Comparison of ENCODE assay signal across 8 cellular contexts in the genomic region with DNA sequence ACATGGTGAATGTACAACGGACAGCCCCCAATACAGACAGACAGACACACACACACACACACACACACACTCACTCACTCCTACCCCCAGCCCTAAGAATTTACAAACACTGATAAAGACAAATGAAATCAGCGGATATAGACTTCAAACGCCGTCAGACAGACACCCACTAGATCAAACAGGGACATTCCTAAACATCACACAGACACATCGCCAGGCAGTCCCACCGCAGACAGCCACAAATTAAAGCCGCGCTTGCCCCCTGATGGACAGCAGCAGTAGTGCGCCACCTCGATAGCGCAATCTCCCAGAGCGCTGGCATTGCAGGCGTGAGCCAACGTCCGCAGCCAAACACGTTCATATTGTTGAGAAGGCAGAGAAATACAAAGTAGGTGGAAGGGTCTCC. TPM values are rescaled to one million over a fixed set of nuclear protein-coding genes. Genes with fewer than 3 reads are reported as not detected.
A peak's percentile ranks its signal among the peaks of the same experiment; 100 is the strongest.
DNase-seq lines count a peak whose midpoint lies in the region; ATAC-seq and TF ChIP-seq lines count a peak whose summit lies in the region.

No MANE protein-coding gene starts in this region.

- H3K27ac ChIP-seq in 22Rv1, result no peak overlapping the region

- H3K27ac Mint-ChIP-seq in effector memory CD8-positive, alpha-beta T cell, result peak overlapping the region; percentile 87
- no peak overlapping the region for H3K27ac Mint-ChIP-seq in mesothelial cell of epicardium

- DNase-seq in GM13976 (ENCODE audit: low spot score) (peak; percentile 89), NOMO-1 treated with DMSO at 0.1 percent for 48 hours (lab: John Stamatoyannopoulos, UW; ENCODE audit: unreplicated experiment) (peak; percentile 88), mesothelial cell of epicardium (ENCODE audit: low spot score in 2 of 2, unreplicated experiment in 2 of 2) (peak; percentile 56 to 82)
- peak; percentile 79 to 81 for DNase-seq in activated CD8-positive, alpha-beta memory T cell treated with anti-CD3 and anti-CD28 coated beads for 1 hour (ENCODE audit: extremely low read depth in 1 of 2, low read depth in 1 of 2)
- DNase-seq in effector memory CD8-positive, alpha-beta T cell, result peak; percentile 89 to 94 (median 89)
- DNase-seq in stimulated activated CD8-positive, alpha-beta memory T cell treated with anti-CD3 and anti-CD28 coated beads, Interleukin-2, amount 100 ng/mL, for 1 hour (ENCODE audit: low read depth in 2 of 2), result peak; percentile 77 to 81

- ATAC-seq in HG03196 (IDR thresholded peaks at IDR 0.05; ENCODE audit: unreplicated experiment), result peak; percentile 70
- ATAC-seq in effector memory CD8-positive, alpha-beta T cell (replicated peaks), result peak; percentile 90

- in situ Hi-C loops in GM13976 (cut with MboI; ENCODE audit: low sequenced_read_pairs, unreplicated experiment), result loop anchor here (10.0 to 25.0 kb wide), 3 partner anchors 118 to 350 kb away; a partner anchor contains a TSS

- H3K36me3 Mint-ChIP-seq in effector memory CD8-positive, alpha-beta T cell (ENCODE audit: insufficient read depth), result peaks cover 20% of the 10 kb centered on the region
- H3K36me3 Mint-ChIP-seq in mesothelial cell of epicardium, result no peaks in the 10 kb centered on the region

- H3K4me1 Mint-ChIP-seq in effector memory CD8-positive, alpha-beta T cell (ENCODE audit: low read depth in 2 of 2), result peaks cover 10 to 18% of the 10 kb centered on the region in 2 donors
- H3K4me1 Mint-ChIP-seq in mesothelial cell of epicardium, result peaks cover 4% of the 10 kb centered on the region

- no peaks in the 10 kb centered on the region for H3K27me3 Mint-ChIP-seq in effector memory CD8-positive, alpha-beta T cell
- H3K27me3 Mint-ChIP-seq in mesothelial cell of epicardium (ENCODE audit: low read depth), result no peaks in the 10 kb centered on the region

- H3K4me3 Mint-ChIP-seq in effector memory CD8-positive, alpha-beta T cell, result peak overlapping the region; percentile 80 to 85
- peak overlapping the region; percentile 51 for H3K4me3 Mint-ChIP-seq in mesothelial cell of epicardium

- H3K9me3 Mint-ChIP-seq in effector memory CD8-positive, alpha-beta T cell, result no peaks in the 10 kb centered on the region
- no peaks in the 10 kb centered on the region for H3K9me3 Mint-ChIP-seq in mesothelial cell of epicardium

- TF ChIP-seq CTCF in 22Rv1 (IDR thresholded peaks at IDR 0.05) (peak; percentile 69), GM13976 (IDR thresholded peaks at IDR 0.05; ENCODE audit: borderline replicate concordance, control extremely low read depth, extremely low read depth, insufficient read depth, missing control alignments) (peak; percentile 95), mesothelial cell of epicardium (IDR thresholded peaks at IDR 0.05; ENCODE audit: unreplicated experiment) (peak; percentile 89)

RNA-seq across cellular contexts. Expression of a gene that starts 24.7 kb away (rescaled TPM):
- not detected in 3 replicates for total RNA-seq in mesothelial cell of epicardium
